Comparison of ENCODE assay signal across 12 cellular contexts in the genomic region with DNA sequence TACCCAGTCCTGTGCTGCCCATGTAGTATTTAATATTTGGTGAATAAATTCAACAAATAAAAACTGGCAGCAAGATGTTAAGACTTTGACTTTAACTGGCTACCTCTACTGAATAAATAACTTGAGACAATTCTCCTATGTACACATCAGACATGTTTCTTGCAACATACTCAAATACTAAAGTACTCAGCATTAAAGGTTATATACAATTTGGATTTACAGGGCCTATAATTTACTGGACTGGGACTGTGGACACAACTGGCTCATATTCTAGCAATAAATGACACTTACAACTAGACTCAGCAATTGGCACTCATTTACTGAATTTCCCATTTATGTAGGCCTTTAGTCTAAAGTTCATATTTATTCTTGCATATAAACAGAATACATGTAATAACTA. TPM values are rescaled to one million over a fixed set of nuclear protein-coding genes. Genes with fewer than 3 reads are reported as not detected.
DNase-seq lines count a peak whose midpoint lies in the region; ATAC-seq, FAIRE-seq and TF ChIP-seq lines count a peak whose summit lies in the region.
"Had no signal": no experiment of that assay in that cellular context is flagged by ENCODE, and none has a peak within 500 bp of the region (broad histone marks: within the 10 kb centered on the region; RNA-seq: fewer than 3 reads in every experiment).

No MANE protein-coding gene starts in this region.

- TF ChIP-seq POLR2A in HepG2 (IDR thresholded peaks at IDR 0.05; ENCODE audit: insufficient read depth in 1 of 2, low read depth in 2 of 2, low read length in 2 of 2) (no peak), testis (IDR thresholded peaks at IDR 0.05) (no peak)

- peak overlapping the region; percentile 94 for H3K4me2 ChIP-seq in HepG2 (ENCODE audit: low read depth, low read length)

- H3K36me3 Mint-ChIP-seq in activated naive CD8-positive, alpha-beta T cell, result peaks cover 15% of the 10 kb centered on the region

- no peak for DNase-seq in AG04450 (ENCODE audit: low read depth, low spot score)
- no peak for DNase-seq in HAP-1 (ENCODE audit: low spot score in 2 of 2)
- no peak for DNase-seq in HepG2 (ENCODE audit: low spot score)
- no peak for DNase-seq in testis
- DNase-seq: activated CD4-positive, CD25-positive, alpha-beta regulatory T cell; left ventricle myocardium superior; NCI-H82 had no signal

- H3K27me3 Mint-ChIP-seq in activated naive CD8-positive, alpha-beta T cell, result no peaks in the 10 kb centered on the region

- no peaks in the 10 kb centered on the region for H3K9me3 ChIP-seq in AG04450 (ENCODE audit: control insufficient read depth, insufficient read depth, low read length)
- no peaks in the 10 kb centered on the region for H3K9me3 ChIP-seq in HAP-1
- H3K9me3 ChIP-seq in HepG2 (ENCODE audit: low read length), result no peaks in the 10 kb centered on the region
- no peaks in the 10 kb centered on the region for H3K9me3 ChIP-seq in testis

- peaks cover 24% of the 10 kb centered on the region for H4K20me1 ChIP-seq in HepG2 (ENCODE audit: insufficient read depth, low read length)

- TF ChIP-seq EP300 in HepG2 (IDR thresholded peaks at IDR 0.05; ENCODE audit: low read depth in 2 of 2, low read length in 2 of 2), result no peak
- no peak for TF ChIP-seq EP300 in HepG2 (CRISPR knock-in tag; IDR thresholded peaks at IDR 0.05; ENCODE audit: borderline replicate concordance)

- peak overlapping the region; percentile 83 for H3K27ac Mint-ChIP-seq in activated naive CD8-positive, alpha-beta T cell

- H3K9ac ChIP-seq in HepG2 (ENCODE audit: insufficient read depth, low read depth, low read length), result peak overlapping the region; percentile 7; the same call in 1 of the 2 replicates

- H3K27me3 ChIP-seq in AG04450 (ENCODE audit: control insufficient read depth, insufficient read depth, low read length), result no peaks in the 10 kb centered on the region
- no peaks in the 10 kb centered on the region for H3K27me3 ChIP-seq in HAP-1 (ENCODE audit: low read depth)
- no peaks in the 10 kb centered on the region for H3K27me3 ChIP-seq in HepG2 (ENCODE audit: control insufficient read depth in 1 of 2, insufficient read depth in 2 of 2, low read length in 2 of 2)
- no peaks in the 10 kb centered on the region for H3K27me3 ChIP-seq in testis

- peak overlapping the region; percentile 96 for H3K4me3 Mint-ChIP-seq in activated naive CD8-positive, alpha-beta T cell

- no peak overlapping the region for H2AFZ ChIP-seq in HepG2 (ENCODE audit: low read length)

- POLR2A ChIA-PET in AG04450 (lab: Yijun Ruan, JAX), result no interaction called here
- POLR2A ChIA-PET in HepG2 (lab: Yijun Ruan, JAX), result no interaction called here

- H3K27ac ChIP-seq in AG04450 (ENCODE audit: low read depth, low read length) (no peak overlapping the region), HepG2 (ENCODE audit: extremely low read length, insufficient read depth, low read length) (peak overlapping the region; percentile 7), testis (no peak overlapping the region)
- H3K27ac ChIP-seq: coronary artery had no signal

- peaks cover 23% of the 10 kb centered on the region for H3K4me1 Mint-ChIP-seq in activated naive CD8-positive, alpha-beta T cell (ENCODE audit: low read depth)

- CTCF ChIA-PET in AG04450 (lab: Charles Lee) (interaction anchor here (1.0 kb wide), 1 partner anchor 454 kb away, joined by 9 read pairs; no protein-coding TSS in a partner anchor), HepG2 (lab: Yijun Ruan, JAX; ENCODE audit: low intra/inter-chr PET ratio, low total read pairs) (no interaction called here)

- intact Hi-C loops in HepG2 (cut with micrococcal nuclease; ENCODE audit: unreplicated experiment) (loop anchor here (5.0 kb wide), 1 partner anchor 440 kb away; no protein-coding TSS in a partner anchor), testis (cut with DNase I; ENCODE audit: low total_unique reads) (no loop called here)

- H3K79me2 ChIP-seq in HepG2 (ENCODE audit: insufficient read depth, low read length), result peaks cover 22% of the 10 kb centered on the region

- in situ Hi-C loops in HAP-1 (cut with MboI; ENCODE audit: low sequenced_read_pairs), result no loop called here
- in situ Hi-C loops in HepG2 (cut with HindIII; ENCODE audit: extremely low pct_ligation_motif_present, low pct_unique_long_range_greater_than_20kb), result no loop called here

- no peaks in the 10 kb centered on the region for H3K9me3 Mint-ChIP-seq in activated naive CD8-positive, alpha-beta T cell (ENCODE audit: low read depth)

- H3K36me3 ChIP-seq in HAP-1 (replicated peaks) (peaks cover 43% of the 10 kb centered on the region), HepG2 (replicated peaks in 1 of 2; ENCODE audit: control insufficient read depth in 1 of 2, insufficient read depth in 2 of 2, low read length in 2 of 2) (peaks cover 3 to 20% of the 10 kb centered on the region in 2 experiments; a peak in 4 of 5 replicates), testis (ENCODE audit: low read depth, missing control alignments) (no peaks in the 10 kb centered on the region)

- BruUV-seq in HepG2 (replicated peaks; lab: Mats Ljungman, UMichigan), result no TSS peak

- ATAC-seq in HepG2 (no peak), HG02852 (IDR thresholded peaks at IDR 0.05; ENCODE audit: unreplicated experiment) (no peak), GM18498 (IDR thresholded peaks at IDR 0.05; ENCODE audit: unreplicated experiment) (no peak), GM21367 (IDR thresholded peaks at IDR 0.05; ENCODE audit: unreplicated experiment) (no peak)
- ATAC-seq: left ventricle myocardium superior had no signal

- FAIRE-seq in HepG2 (lab: Jason Lieb, UNC), result no peak

- TF ChIP-seq RAD21 in HepG2 (CRISPR knock-in tag; IDR thresholded peaks at IDR 0.05), result no peak

- TF ChIP-seq CTCF in AG04450 (IDR thresholded peaks at IDR 0.05; ENCODE audit: low read depth, low read length), result no peak
- no peak for TF ChIP-seq CTCF in HepG2 (CRISPR knock-in tag; IDR thresholded peaks at IDR 0.05)
- TF ChIP-seq CTCF in testis (IDR thresholded peaks at IDR 0.05), result no peak

- peak overlapping the region; percentile 96 for H3K4me3 ChIP-seq in AG04450 (ENCODE audit: low read depth, low read length)
- peak overlapping the region; percentile 77; the same call in 1 of the 2 replicates for H3K4me3 ChIP-seq in HAP-1
- H3K4me3 ChIP-seq in HepG2 (replicated peaks in 1 of 3; ENCODE audit: insufficient read depth in 1 of 3, low read depth in 2 of 3, low read length in 3 of 3), result peak overlapping the region in 2 of 3 experiments; percentile 41 to 68; a peak in 3 of 6 replicates
- H3K4me3 ChIP-seq in testis, result no peak overlapping the region
- H3K4me3 ChIP-seq: coronary artery had no signal

- H3K4me1 ChIP-seq in HAP-1, result peaks cover 10% of the 10 kb centered on the region; the same call in 1 of the 2 replicates
- peaks cover 37% of the 10 kb centered on the region for H3K4me1 ChIP-seq in HepG2 (ENCODE audit: insufficient read depth, low read length)
- peaks cover 4% of the 10 kb centered on the region for H3K4me1 ChIP-seq in testis

RNA-seq across cellular contexts. Expression of a gene that starts 2.4 kb away (rescaled TPM):
- polyA plus RNA-seq in AG04450 (2011; rRNA removed) (121 and 171 TPM in 2 replicates), HepG2 (2011; rRNA removed) (42.7 and 44.1 TPM in 2 replicates), testis (ENCODE audit: insufficient read depth, low read depth, low replicate concordance) (40.6 TPM)
- 3.6 and 9.8 TPM in 2 replicates for polyA minus RNA-seq in AG04450 (2011; rRNA and poly(A)+ RNA removed)
- total RNA-seq in HepG2 (2016; rRNA removed; fragmentation: Illumina TruSeq; extraction: Trizol) (150 and 152 TPM in 2 replicates), testis (10 to 100 TPM; 27.2 to 28.4 TPM)
- total RNA-seq in HepG2 (2016; cell fraction: cytosol; rRNA removed; fragmentation: Illumina TruSeq; extraction: Trizol; ENCODE audit: low read depth), result 116 and 134 TPM in 2 replicates
- 151 and 154 TPM in 2 replicates for total RNA-seq in HepG2 (2016; cell fraction: insoluble cytoplasmic fraction; rRNA removed; fragmentation: Illumina TruSeq; extraction: Trizol)
- 153 and 155 TPM in 2 replicates for total RNA-seq in HepG2 (2016; cell fraction: membrane; rRNA removed; fragmentation: Illumina TruSeq; extraction: Trizol)
- total RNA-seq in HepG2 (2016; cell fraction: nucleus; rRNA removed; fragmentation: Illumina TruSeq; extraction: Trizol), result 82.3 and 106 TPM in 2 replicates
- polyA plus RNA-seq in HepG2 (2011; cell fraction: cytosol; rRNA removed), result 23.0 and 50.4 TPM in 2 replicates
- polyA plus RNA-seq in HepG2 (2011; cell fraction: nucleus; rRNA removed), result 10.1 and 18.0 TPM in 2 replicates
- polyA plus RNA-seq in HepG2 (2012), result 109 and 125 TPM in 2 replicates
- 110 and 115 TPM in 2 replicates for polyA plus RNA-seq in HepG2 (2016; cell fraction: cytosol; fragmentation: Illumina TruSeq; extraction: Trizol; ENCODE audit: low read depth)
- 101 and 141 TPM in 2 replicates for polyA plus RNA-seq in HepG2 (2016; cell fraction: insoluble cytoplasmic fraction; fragmentation: Illumina TruSeq; extraction: Trizol; ENCODE audit: low read depth)
- 105 and 124 TPM in 2 replicates for polyA plus RNA-seq in HepG2 (2016; cell fraction: membrane; fragmentation: Illumina TruSeq; extraction: Trizol; ENCODE audit: low read depth)
- 145 and 173 TPM in 2 replicates for polyA plus RNA-seq in HepG2 (2016; cell fraction: nucleus; fragmentation: Illumina TruSeq; extraction: Trizol; ENCODE audit: insufficient read depth, low read depth)
- 1.2 and 4.4 TPM in 2 replicates for polyA minus RNA-seq in HepG2 (2011; rRNA and poly(A)+ RNA removed; ENCODE audit: low replicate concordance)
- 5.8 and 9.7 TPM in 2 replicates for polyA minus RNA-seq in HepG2 (2011; cell fraction: cytosol; rRNA and poly(A)+ RNA removed)
- 14.3 and 15.4 TPM in 2 replicates for polyA minus RNA-seq in HepG2 (2011; cell fraction: nucleus; rRNA and poly(A)+ RNA removed)

RNA-seq across cellular contexts. Expression of a gene that starts 40.9 kb away (rescaled TPM):
- 17.6 and 20.5 TPM in 2 replicates for polyA plus RNA-seq in AG04450 (2011; rRNA removed)
- 12.2 and 19.4 TPM in 2 replicates for polyA minus RNA-seq in AG04450 (2011; rRNA and poly(A)+ RNA removed)
- 9.4 and 17.1 TPM in 2 replicates for total RNA-seq in HepG2 (2016; rRNA removed; fragmentation: Illumina TruSeq; extraction: Trizol)
- total RNA-seq in HepG2 (2016; cell fraction: cytosol; rRNA removed; fragmentation: Illumina TruSeq; extraction: Trizol; ENCODE audit: low read depth), result 4.8 and 6.7 TPM in 2 replicates
- total RNA-seq in HepG2 (2016; cell fraction: insoluble cytoplasmic fraction; rRNA removed; fragmentation: Illumina TruSeq; extraction: Trizol), result 10.2 and 16.1 TPM in 2 replicates
- total RNA-seq in HepG2 (2016; cell fraction: membrane; rRNA removed; fragmentation: Illumina TruSeq; extraction: Trizol), result 10.1 and 11.5 TPM in 2 replicates
- 1.7 and 4.2 TPM in 2 replicates for total RNA-seq in HepG2 (2016; cell fraction: nucleus; rRNA removed; fragmentation: Illumina TruSeq; extraction: Trizol)
- 3.5 and 4.7 TPM in 2 replicates for polyA plus RNA-seq in HepG2 (2011; rRNA removed)
- polyA plus RNA-seq in HepG2 (2011; cell fraction: cytosol; rRNA removed), result 2.7 and 2.9 TPM in 2 replicates
- 0.97 and 1.3 TPM in 2 replicates for polyA plus RNA-seq in HepG2 (2011; cell fraction: nucleus; rRNA removed)
- 3.9 and 4.9 TPM in 2 replicates for polyA plus RNA-seq in HepG2 (2012)
- 6.6 and 7.3 TPM in 2 replicates for polyA plus RNA-seq in HepG2 (2016; cell fraction: cytosol; fragmentation: Illumina TruSeq; extraction: Trizol; ENCODE audit: low read depth)
- polyA plus RNA-seq in HepG2 (2016; cell fraction: insoluble cytoplasmic fraction; fragmentation: Illumina TruSeq; extraction: Trizol; ENCODE audit: low read depth), result 11.9 and 12.3 TPM in 2 replicates
- 6.7 and 7.0 TPM in 2 replicates for polyA plus RNA-seq in HepG2 (2016; cell fraction: membrane; fragmentation: Illumina TruSeq; extraction: Trizol; ENCODE audit: low read depth)
- 7.2 and 8.5 TPM in 2 replicates for polyA plus RNA-seq in HepG2 (2016; cell fraction: nucleus; fragmentation: Illumina TruSeq; extraction: Trizol; ENCODE audit: insufficient read depth, low read depth)
- polyA minus RNA-seq in HepG2 (2011; rRNA and poly(A)+ RNA removed; ENCODE audit: low replicate concordance), result 4.2 and 9.9 TPM in 2 replicates
- polyA minus RNA-seq in HepG2 (2011; cell fraction: cytosol; rRNA and poly(A)+ RNA removed), result 1.7 and 2.8 TPM in 2 replicates
- polyA minus RNA-seq in HepG2 (2011; cell fraction: nucleus; rRNA and poly(A)+ RNA removed), result 3.9 and 4.7 TPM in 2 replicates
- 1 to 10 TPM; 3.6 to 6.1 TPM for total RNA-seq in testis
- polyA plus RNA-seq in testis (ENCODE audit: insufficient read depth, low read depth, low replicate concordance), result 60.0 TPM

Comparison
In these comparisons a context has a peak if more than half of its experiments do, and no peak if none do; other contexts are left out.
1. H3K4me3 ChIP-seq: peak in AG04450 (single experiment), HAP-1 (single experiment) and HepG2 (2 of 3); none in testis (0 of 2).